ENCODE assay signal across 11 cellular contexts in the genomic region with DNA sequence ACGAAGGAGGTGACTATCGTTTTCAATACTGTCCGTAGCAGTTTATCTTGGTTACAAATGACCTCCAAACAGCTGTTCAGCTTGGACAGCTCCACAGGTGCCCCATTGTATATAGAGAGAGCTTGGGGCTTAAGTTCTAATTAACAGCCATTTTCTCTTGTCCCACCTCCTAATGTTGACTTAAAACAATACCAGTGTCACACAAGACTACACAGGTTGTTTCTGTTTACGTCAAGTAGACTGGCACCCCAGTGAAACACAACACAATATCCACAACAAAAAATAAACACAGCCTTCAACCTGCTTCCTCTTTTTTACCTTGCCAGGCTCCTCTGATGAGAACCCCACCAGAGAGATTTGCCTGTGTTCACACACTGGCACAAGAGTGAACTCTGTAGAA.
DNase-seq lines count a peak whose midpoint lies in the region; ATAC-seq, FAIRE-seq and TF ChIP-seq lines count a peak whose summit lies in the region.
"Had no signal": no experiment of that assay in that cellular context is flagged by ENCODE, and none has a peak within 500 bp of the region (broad histone marks: within the 10 kb centered on the region; RNA-seq: fewer than 3 reads in every experiment).

No MANE protein-coding gene starts in this region.

- TF ChIP-seq POLR2A in GM18505 (IDR thresholded peaks at IDR 0.05; ENCODE audit: borderline replicate concordance, extremely low read depth, insufficient read depth, insufficient read length), result no peak

- peak; percentile 88 for ATAC-seq in GM18505 (IDR thresholded peaks at IDR 0.05; ENCODE audit: unreplicated experiment)
- peak; percentile 73 for ATAC-seq in GM21423 (IDR thresholded peaks at IDR 0.05; ENCODE audit: unreplicated experiment)
- ATAC-seq in HG03159 (IDR thresholded peaks at IDR 0.05; ENCODE audit: unreplicated experiment), result peak; percentile 84
- ATAC-seq: CD8-positive, alpha-beta T cell had no signal

- FAIRE-seq in HTR-8/SVneo (lab: Jason Lieb, UNC), result no peak

- DNase-seq in RPMI8226 (peak; percentile 26), GM19240 (ENCODE audit: insufficient read length, low spot score) (no peak), HTR-8/SVneo (ENCODE audit: insufficient read length, low spot score) (no peak), OCI-M2 (lab: John Stamatoyannopoulos, UW; ENCODE audit: unreplicated experiment) (no peak)
- DNase-seq in stimulated activated CD4-positive, alpha-beta T cell treated with anti-CD3 and anti-CD28 coated beads, Interleukin-1b, Interleukin-23, amount 100 ng/mL, for 48 hours, result no peak
- DNase-seq: activated CD4-positive, CD25-positive, alpha-beta regulatory T cell treated with anti-CD3 and anti-CD28 coated beads, Interleukin-2, amount 50 U/mL, for 72 hours; CD8-positive, alpha-beta T cell; effector memory CD4-positive, alpha-beta T cell had no signal
